ENCODE assay signal across 12 cellular contexts in genomic region chr2:209523778-209524362, GRCh38.
A peak's percentile ranks its signal among the peaks of the same experiment; 100 is the strongest.
DNase-seq lines count a peak whose midpoint lies in the region; ATAC-seq and TF ChIP-seq lines count a peak whose summit lies in the region.
"Had no signal": no experiment of that assay in that cellular context is flagged by ENCODE, and none has a peak within 500 bp of the region (broad histone marks: within the 10 kb centered on the region; RNA-seq: fewer than 3 reads in every experiment).

No MANE protein-coding gene starts in this region.

- DNase-seq in germinal center (ENCODE audit: low spot score), result peak; percentile 3
- no peak for DNase-seq in activated CD4-positive, alpha-beta T cell treated with anti-CD3 and anti-CD28 coated beads, Interleukin-2, amount 50 U/mL, for 1 hour
- no peak for DNase-seq in NOMO-1 (lab: John Stamatoyannopoulos, UW; ENCODE audit: unreplicated experiment in 2 of 2)
- no peak for DNase-seq in hepatic stellate cell (ENCODE audit: low spot score)
- DNase-seq in omental fat pad (ENCODE audit: low spot score), result no peak
- DNase-seq: erythroblast; mesendoderm; stimulated activated CD4-positive, alpha-beta T cell treated with anti-CD3 and anti-CD28 coated beads, Interleukin-15, amount 100 ng/mL, for 24 hours; T-helper 9 cell had no signal

- ATAC-seq in GM18502 (IDR thresholded peaks at IDR 0.05; ENCODE audit: poor library complexity, unreplicated experiment), result peak; percentile 75
- peak; percentile 50 for ATAC-seq in GM21447 (IDR thresholded peaks at IDR 0.05; ENCODE audit: unreplicated experiment)
- ATAC-seq in HG03442 (IDR thresholded peaks at IDR 0.05; ENCODE audit: unreplicated experiment), result peak; percentile 55
- no peak for ATAC-seq in omental fat pad (ENCODE audit: low FRiP score)

- no peak for TF ChIP-seq CTCF in omental fat pad (IDR thresholded peaks at IDR 0.05)
